Comparison of ENCODE assay signal across 8 cellular contexts in the genomic region with DNA sequence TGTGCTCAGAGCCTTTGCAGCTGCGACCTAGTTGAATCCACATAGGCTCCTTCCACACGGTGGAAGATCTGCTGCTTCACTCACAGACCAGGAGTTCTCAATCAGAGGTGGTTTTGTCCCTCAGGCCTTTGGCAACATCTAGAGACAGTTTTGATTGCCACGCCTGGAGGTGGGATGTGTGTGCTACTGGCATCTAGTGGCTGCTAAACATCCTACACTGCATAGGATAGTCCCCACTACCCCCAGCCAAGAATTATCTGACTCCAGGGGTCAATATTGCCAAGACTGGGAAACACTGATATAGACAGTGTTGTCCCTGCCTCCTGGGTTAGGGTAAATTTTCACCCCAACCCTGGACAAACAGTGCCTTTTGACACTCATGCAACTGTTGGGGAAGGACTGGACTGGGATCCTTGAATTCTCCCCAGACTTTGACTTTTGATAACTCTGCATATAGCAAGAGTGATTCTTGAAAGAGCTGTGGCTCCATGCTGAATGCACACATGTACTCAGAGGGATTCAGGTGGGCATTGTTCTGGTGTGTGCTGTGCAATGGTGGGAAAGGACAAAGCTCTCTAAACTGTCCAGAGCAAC. TPM values are rescaled to one million over a fixed set of nuclear protein-coding genes. Genes with fewer than 3 reads are reported as not detected.
DNase-seq lines count a peak whose midpoint lies in the region; ATAC-seq and TF ChIP-seq lines count a peak whose summit lies in the region.

No MANE protein-coding gene starts in this region.

- no peak overlapping the region for H3K27ac Mint-ChIP-seq in Caco-2 (ENCODE audit: unreplicated experiment)

- no peak overlapping the region for H3K4me3 Mint-ChIP-seq in Caco-2 (ENCODE audit: unreplicated experiment)

- TF ChIP-seq CTCF in Caco-2 (IDR thresholded peaks at IDR 0.05; ENCODE audit: insufficient read depth in 1 of 2, low read depth in 1 of 2, low read length in 1 of 2, severe bottlenecking in 1 of 2, unreplicated experiment in 1 of 2) = peak; percentile 44 to 61
- TF ChIP-seq CTCF in OCI-LY7 (conservative IDR thresholded peaks at IDR 0.05; ENCODE audit: low read length) = peak; percentile 82
- peak in 1 of 6 experiments; percentile 20 for TF ChIP-seq CTCF in thyroid gland (IDR thresholded peaks at IDR 0.05)

- DNase-seq in Caco-2 = peak in 1 of 2 experiments; percentile 47
- peak; percentile 59 for DNase-seq in OCI-LY7 (ENCODE audit: low spot score)
- DNase-seq in thyroid gland = no peak
- DNase-seq in caudate nucleus (lab: John Stamatoyannopoulos, UW) = no peak

- WGBS in thyroid gland, 2 donors = 65 to 82% methylated on average over 3 of the region's 3 CpGs

- no peaks in the 10 kb centered on the region for H3K9me3 Mint-ChIP-seq in Caco-2 (ENCODE audit: unreplicated experiment)

- BruUV-seq in Caco-2 (replicated peaks; lab: Mats Ljungman, UMichigan) (no TSS peak), OCI-LY7 (replicated peaks; lab: Mats Ljungman, UMichigan) (no TSS peak)

- intact Hi-C loops in Caco-2 (cut with micrococcal nuclease; ENCODE audit: unreplicated experiment) (loop anchor here (1.0 to 5.0 kb wide), 2 partner anchors 77 to 93 kb away; no protein-coding TSS in a partner anchor), OCI-LY7 (cut with micrococcal nuclease; ENCODE audit: unreplicated experiment) (loop anchor here (5.0 kb wide), 1 partner anchor 78 kb away; no protein-coding TSS in a partner anchor), thyroid gland (cut with DNase I) (no loop called here)

- H3K9me2 ChIP-seq in OCI-LY7 (ENCODE audit: insufficient read depth, low read length) = no peaks in the 10 kb centered on the region

- peaks cover 14% of the 10 kb centered on the region for H3K4me1 Mint-ChIP-seq in Caco-2 (ENCODE audit: low read depth, unreplicated experiment)

- H3K4me1 ChIP-seq in Caco-2 (peaks cover 6% of the 10 kb centered on the region; the same call in 1 of the 2 replicates), OCI-LY7 (ENCODE audit: insufficient read depth, low read length, poor library complexity, severe bottlenecking) (peaks cover 20% of the 10 kb centered on the region), thyroid gland (peaks cover 12 to 32% of the 10 kb centered on the region in 2 donors)

- H3K4me2 ChIP-seq in OCI-LY7 (ENCODE audit: low read length) = no peak overlapping the region

- H3K27me3 Mint-ChIP-seq in Caco-2 (ENCODE audit: insufficient read depth, unreplicated experiment) = no peaks in the 10 kb centered on the region

- H3K36me3 ChIP-seq in Caco-2 (ENCODE audit: control insufficient read depth, insufficient read depth, low read length) (no peaks in the 10 kb centered on the region), OCI-LY7 (ENCODE audit: insufficient read depth, low read length) (peaks cover 5% of the 10 kb centered on the region; the same call in 1 of the 2 replicates), thyroid gland (peaks cover 26 to 41% of the 10 kb centered on the region in 2 donors)

- TF ChIP-seq POLR2A in thyroid gland (IDR thresholded peaks at IDR 0.05) = no peak

- H3K9me3 ChIP-seq in Caco-2 (no peaks in the 10 kb centered on the region), OCI-LY7 (ENCODE audit: low read length) (no peaks in the 10 kb centered on the region), thyroid gland (no peaks in the 10 kb centered on the region)

- peaks cover 21% of the 10 kb centered on the region for H3K36me3 Mint-ChIP-seq in Caco-2 (ENCODE audit: insufficient read depth, unreplicated experiment)

- H4K20me1 ChIP-seq in OCI-LY7 (ENCODE audit: insufficient read depth, low read length) = no peaks in the 10 kb centered on the region

- H3K4me3 ChIP-seq in Caco-2 (ENCODE audit: low read depth, low read length) = no peak overlapping the region
- H3K4me3 ChIP-seq in OCI-LY7 (ENCODE audit: low read depth, low read length, poor library complexity, severe bottlenecking) = no peak overlapping the region
- H3K4me3 ChIP-seq in thyroid gland (replicated peaks in 1 of 3) = no peak overlapping the region

- ATAC-seq in GM21447 (IDR thresholded peaks at IDR 0.05; ENCODE audit: unreplicated experiment) = peak; percentile 64
- ATAC-seq in esophagus mucosa = peak; percentile 57
- no peak for ATAC-seq in GM19023 (IDR thresholded peaks at IDR 0.05; ENCODE audit: unreplicated experiment)
- ATAC-seq in GM18517 (IDR thresholded peaks at IDR 0.05; ENCODE audit: unreplicated experiment) = no peak

- POLR2A ChIA-PET in Caco-2 (lab: Charles Lee) = no interaction called here
- POLR2A ChIA-PET in OCI-LY7 (lab: Charles Lee) = interaction anchor here (1.1 kb wide), 1 partner anchor 69 kb away, joined by 3 read pairs; a partner anchor contains a TSS

- no peak overlapping the region for H2AFZ ChIP-seq in OCI-LY7 (ENCODE audit: low read length)

- H3K27me3 ChIP-seq in Caco-2 (replicated peaks; ENCODE audit: control insufficient read depth, insufficient read depth, low read length) (no peaks in the 10 kb centered on the region), thyroid gland (no peaks in the 10 kb centered on the region)

- no peaks in the 10 kb centered on the region for H3K79me2 ChIP-seq in OCI-LY7 (ENCODE audit: insufficient read depth, low read depth, low read length)

- no peak overlapping the region for H3K27ac ChIP-seq in OCI-LY7 (ENCODE audit: low read depth, low read length, poor library complexity, severe bottlenecking)
- H3K27ac ChIP-seq in thyroid gland = peak overlapping the region in 2 of 3 donors; percentile 46 to 81
- no peak overlapping the region for H3K27ac ChIP-seq in caudate nucleus (ENCODE audit: low read depth, low read length)

- CTCF ChIA-PET in Caco-2 (lab: Charles Lee) (interaction anchor here (0.7 to 1.7 kb wide), 5 partner anchors 11 to 76 kb away, joined by 3 to 8 read pairs (median 4); no protein-coding TSS in a partner anchor), OCI-LY7 (lab: Charles Lee; ENCODE audit: unreplicated experiment) (interaction anchor here (0.5 to 1.1 kb wide), 3 partner anchors 9 to 46 kb away, joined by 3 to 4 read pairs (median 3); no protein-coding TSS in a partner anchor)

RNA-seq across cellular contexts. Expression of a gene that starts 39.8 kb away (rescaled TPM):
- total RNA-seq in Caco-2 (2022) (97.2 and 104 TPM in 2 replicates), OCI-LY7 (2022) (139 and 153 TPM in 2 replicates), esophagus mucosa (49.9 TPM), thyroid gland (100 to 1,000 TPM in 1 of 4 donors, 10 to 100 TPM in 3; 61.7 to 122 (median 77.6) TPM)
- 37.5 and 40.6 TPM in 2 replicates for total RNA-seq in OCI-LY7 (2014; rRNA removed; shearing (Covaris generic))

RNA-seq across cellular contexts. Expression of a gene that starts 55.5 kb away (rescaled TPM):
- total RNA-seq in Caco-2 (2022) (740 and 781 TPM in 2 replicates), OCI-LY7 (2022) (732 and 737 TPM in 2 replicates), esophagus mucosa (674 TPM), thyroid gland (100 to 1,000 TPM; 310 to 557 (median 431) TPM)
- 348 and 385 TPM in 2 replicates for total RNA-seq in OCI-LY7 (2014; rRNA removed; shearing (Covaris generic))

Comparison
In these comparisons a context has a peak if more than half of its experiments do, and no peak if none do; other contexts are left out.
1. ATAC-seq: peak in GM21447 (single experiment) and esophagus mucosa (single experiment); none in GM19023 (single experiment) and GM18517 (single experiment).
2. H3K27ac ChIP-seq: peak in thyroid gland (2 of 3); none in OCI-LY7 (single experiment) and caudate nucleus (single experiment).